In the genomic region with DNA sequence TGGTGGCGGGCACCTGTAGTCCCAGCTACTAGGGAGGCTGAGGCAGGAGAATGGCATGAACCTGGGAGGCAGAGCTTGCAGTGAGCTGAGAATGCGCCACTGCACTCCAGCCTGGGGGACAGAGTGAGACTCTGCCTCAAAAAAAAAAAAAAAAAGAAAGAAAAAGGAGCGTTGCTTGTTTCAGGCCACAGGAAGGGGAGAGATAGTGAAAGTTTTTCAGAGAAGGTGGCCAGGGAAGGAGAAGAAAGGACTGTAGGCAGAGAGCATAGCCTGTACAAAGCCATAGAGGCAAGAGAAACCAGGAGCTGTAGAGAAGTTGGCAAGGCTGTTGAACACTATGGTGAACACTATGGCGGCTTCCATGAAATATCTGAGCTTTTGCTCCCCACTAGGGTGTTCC, we compare ENCODE assay signal across 1 cellular context.
TF ChIP-seq lines count a peak whose summit lies in the region.

No MANE protein-coding gene starts in this region.

TF ChIP-seq in HEK293, 187 proteins besides CTCF, POLR2A, EP300 and RAD21:
- TF ChIP-seq, protein P1, sequence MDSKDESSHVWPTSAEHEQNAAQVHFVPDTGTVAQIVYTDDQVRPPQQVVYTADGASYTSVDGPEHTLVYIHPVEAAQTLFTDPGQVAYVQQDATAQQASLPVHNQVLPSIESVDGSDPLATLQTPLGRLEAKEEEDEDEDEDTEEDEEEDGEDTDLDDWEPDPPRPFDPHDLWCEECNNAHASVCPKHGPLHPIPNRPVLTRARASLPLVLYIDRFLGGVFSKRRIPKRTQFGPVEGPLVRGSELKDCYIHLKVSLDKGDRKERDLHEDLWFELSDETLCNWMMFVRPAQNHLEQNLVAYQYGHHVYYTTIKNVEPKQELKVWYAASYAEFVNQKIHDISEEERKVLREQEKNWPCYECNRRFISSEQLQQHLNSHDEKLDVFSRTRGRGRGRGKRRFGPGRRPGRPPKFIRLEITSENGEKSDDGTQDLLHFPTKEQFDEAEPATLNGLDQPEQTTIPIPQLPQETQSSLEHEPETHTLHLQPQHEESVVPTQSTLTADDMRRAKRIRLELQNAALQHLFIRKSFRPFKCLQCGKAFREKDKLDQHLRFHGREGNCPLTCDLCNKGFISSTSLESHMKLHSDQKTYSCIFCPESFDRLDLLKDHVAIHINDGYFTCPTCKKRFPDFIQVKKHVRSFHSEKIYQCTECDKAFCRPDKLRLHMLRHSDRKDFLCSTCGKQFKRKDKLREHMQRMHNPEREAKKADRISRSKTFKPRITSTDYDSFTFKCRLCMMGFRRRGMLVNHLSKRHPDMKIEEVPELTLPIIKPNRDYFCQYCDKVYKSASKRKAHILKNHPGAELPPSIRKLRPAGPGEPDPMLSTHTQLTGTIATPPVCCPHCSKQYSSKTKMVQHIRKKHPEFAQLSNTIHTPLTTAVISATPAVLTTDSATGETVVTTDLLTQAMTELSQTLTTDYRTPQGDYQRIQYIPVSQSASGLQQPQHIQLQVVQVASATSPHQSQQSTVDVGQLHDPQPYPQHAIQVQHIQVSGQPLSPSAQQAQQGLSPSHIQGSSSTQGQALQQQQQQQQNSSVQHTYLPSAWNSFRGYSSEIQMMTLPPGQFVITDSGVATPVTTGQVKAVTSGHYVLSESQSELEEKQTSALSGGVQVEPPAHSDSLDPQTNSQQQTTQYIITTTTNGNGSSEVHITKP (tag by site-specific recombination; IDR thresholded peaks at IDR 0.05): peak; percentile 50
- peak; percentile 92 for TF ChIP-seq PRDM1 (tag by site-specific recombination; IDR thresholded peaks at IDR 0.05)
